In the genomic region with DNA sequence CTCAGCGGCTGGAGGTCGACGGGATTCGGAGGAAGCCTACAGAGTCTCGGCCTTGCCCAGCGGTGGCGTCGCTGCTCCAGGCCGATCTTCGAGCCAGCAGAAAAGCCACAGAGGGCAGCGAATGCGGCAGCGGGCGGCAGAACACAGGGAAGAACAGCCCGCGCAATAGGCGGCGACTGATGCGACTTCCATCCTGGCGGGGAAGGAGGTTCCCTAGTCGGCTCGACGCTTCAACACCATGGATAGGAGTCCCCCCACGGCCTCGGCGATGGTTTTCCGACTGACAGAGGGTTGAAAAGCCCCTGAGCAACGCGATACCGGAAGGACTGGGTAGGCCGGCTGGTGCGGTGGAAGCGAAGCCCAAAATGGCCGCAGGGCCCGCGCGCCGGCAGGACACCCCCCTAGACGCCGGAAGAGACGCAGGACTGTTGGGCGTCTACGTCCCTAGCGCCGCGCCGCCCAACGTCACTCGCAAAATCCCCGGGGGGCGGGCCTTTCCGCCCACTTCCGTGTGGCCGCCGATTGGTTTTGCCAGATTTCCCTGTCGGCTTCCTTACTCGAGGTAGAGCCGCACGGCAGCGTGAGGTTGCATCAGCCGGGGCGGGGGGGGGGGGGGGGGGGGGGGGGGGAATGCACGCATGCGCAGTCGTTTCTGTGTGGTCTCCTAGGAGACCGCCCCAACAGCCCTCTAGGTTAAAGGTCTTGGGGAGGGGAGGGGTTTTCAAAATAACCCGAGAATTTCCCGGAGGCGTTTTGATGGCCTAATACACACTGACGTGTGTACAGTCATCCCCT, we compare ENCODE assay signal across 8 cellular contexts. TPM values are rescaled to one million over a fixed set of nuclear protein-coding genes. Genes with fewer than 3 reads are reported as not detected.
DNase-seq lines count a peak whose midpoint lies in the region; ATAC-seq and TF ChIP-seq lines count a peak whose summit lies in the region.

Gene PPP1R15B, minus strand, starts transcription at position 367 of the 795 bp plus-strand sequence. CDS start 406 bp downstream, outside the sequence.

- TF ChIP-seq CTCF in A673 (conservative IDR thresholded peaks at IDR 0.05; ENCODE audit: low read depth, low read length) (no peak), VCaP (conservative IDR thresholded peaks at IDR 0.05) (no peak), breast epithelium (IDR thresholded peaks at IDR 0.05) (no peak)

- BruUV-seq in A673 (replicated peaks; lab: Mats Ljungman, UMichigan) = no TSS peak

- H3K9me3 ChIP-seq in A673 (ENCODE audit: low read depth, low read length, poor library complexity, severe bottlenecking) = no peaks in the 10 kb centered on the region
- no peaks in the 10 kb centered on the region for H3K9me3 ChIP-seq in breast epithelium
- H3K9me3 ChIP-seq in iPS-18c (ENCODE audit: control insufficient read depth, insufficient read depth, low read length) = no peaks in the 10 kb centered on the region

- H3K4me1 ChIP-seq in A673 (ENCODE audit: insufficient read depth, low read length, poor library complexity, severe bottlenecking) (peaks cover 4% of the 10 kb centered on the region), breast epithelium (no peaks in the 10 kb centered on the region)

- H3K27me3 ChIP-seq in A673 (replicated peaks; ENCODE audit: insufficient read depth, low read depth, low read length, poor library complexity) (no peaks in the 10 kb centered on the region), breast epithelium (no peaks in the 10 kb centered on the region)

- CTCF ChIA-PET in A673 (lab: Charles Lee) = interaction anchor here (2.1 kb wide), 1 partner anchor 13 kb away, joined by 8 read pairs; no protein-coding TSS in a partner anchor

- POLR2A ChIA-PET in A673 (lab: Charles Lee; ENCODE audit: low non-redundant PET) = interaction anchor here (0.6 kb wide), 1 partner anchor 552 kb away, joined by 5 read pairs; no protein-coding TSS in a partner anchor

- ATAC-seq in GM18868 (IDR thresholded peaks at IDR 0.05; ENCODE audit: unreplicated experiment) = peak; percentile 92
- peak; percentile 90 for ATAC-seq in HG03108 (IDR thresholded peaks at IDR 0.05; ENCODE audit: unreplicated experiment)

- DNase-seq in A673 (ENCODE audit: low spot score) (peak; percentile 99), NCI-H2196 treated with DMSO at 0.1 percent for 48 hours (lab: John Stamatoyannopoulos, UW; ENCODE audit: unreplicated experiment) (peak; percentile 96), breast epithelium (ENCODE audit: low spot score in 2 of 2) (peak; percentile 97)

- peak; percentile 94 for TF ChIP-seq POLR2A in breast epithelium (IDR thresholded peaks at IDR 0.05)

- H3K27ac ChIP-seq in A673 (ENCODE audit: low read depth, low read length, poor library complexity, severe bottlenecking) (peak within 1 kb of the TSS; percentile 99), VCaP (peak within 1 kb of the TSS; percentile 98), breast epithelium (peak within 1 kb of the TSS; percentile 99 to 100), skin epidermis (peak within 1 kb of the TSS; percentile 79 to 100 (median 99))

- intact Hi-C loops in A673 (cut with micrococcal nuclease; ENCODE audit: unreplicated experiment) = no loop called here
- intact Hi-C loops in breast epithelium (cut with DNase I; ENCODE audit: low total_unique reads) = loop anchor here (10.0 kb wide), 1 partner anchor 513 kb away; no protein-coding TSS in a partner anchor

- peak within 1 kb of the TSS; percentile 99 for H3K4me3 ChIP-seq in A673 (ENCODE audit: low read depth, low read length, poor library complexity, severe bottlenecking)
- H3K4me3 ChIP-seq in breast epithelium = peak within 1 kb of the TSS; percentile 95 to 99 (median 95)
- peak within 1 kb of the TSS; percentile 99 for H3K4me3 ChIP-seq in iPS-18c (ENCODE audit: insufficient read depth, low read depth, low read length)
- peak within 1 kb of the TSS; percentile 68 to 91 (median 80) for H3K4me3 ChIP-seq in skin epidermis

- H3K36me3 ChIP-seq in A673 (ENCODE audit: insufficient read depth, low read length, poor library complexity, severe bottlenecking) (peaks cover 19% of the 10 kb centered on the region), breast epithelium (no peaks in the 10 kb centered on the region)

RNA-seq across cellular contexts. Expression of gene PPP1R15B, which starts in this region (rescaled TPM):
- 46.9 and 52.5 TPM in 2 replicates for total RNA-seq in A673 (2021)
- 10 to 100 TPM; 47.5 to 91.6 (median 53.3) TPM for total RNA-seq in breast epithelium

Comparison
In these comparisons a context has a peak if more than half of its experiments do, and no peak if none do; other contexts are left out.
1. Peak in every context shown above with its lines: DNase-seq, ATAC-seq, H3K4me3 ChIP-seq and H3K27ac ChIP-seq.